In genomic region chr5:16970260-16970659, GRCh38 we compare ENCODE assay signal across 18 cellular contexts. TPM values are rescaled to one million over a fixed set of nuclear protein-coding genes. Genes with fewer than 3 reads are reported as not detected.
"Had no signal": no experiment of that assay in that cellular context is flagged by ENCODE, and none has a peak within 500 bp of the region (broad histone marks: within the 10 kb centered on the region; RNA-seq: fewer than 3 reads in every experiment).

No MANE protein-coding gene starts in this region.

- DNase-seq: activated CD4-positive, alpha-beta T cell treated with anti-CD3 and anti-CD28 coated beads, Interleukin-2, amount 10 ng/mL, durations not matched to agents 7 days and 5 days; activated CD8-positive, alpha-beta T cell treated with anti-CD3 and anti-CD28 coated beads, Interleukin-2, amount 10 ng/mL, durations not matched to agents 7 days and 5 days; activated naive CD4-positive, alpha-beta T cell treated with anti-CD3 and anti-CD28 coated beads for 36 hours; activated T-cell treated with anti-CD3 and anti-CD28 coated beads, Interleukin-2, amount 50 U/mL, for 24 hours; body of pancreas; caudate nucleus; effector memory CD8-positive, alpha-beta T cell; kidney glomerular epithelial cell; left ventricle myocardium inferior; naive thymus-derived CD8-positive, alpha-beta T cell; stimulated activated naive B cell treated with anti-CD40 and anti-IgM and Interleukin-4, amounts not matched to agents 10 μg/mL and 1 μg/mL and 100 μg/mL, for 72 hours; T1000 had no signal

- H3K27me3 ChIP-seq: body of pancreas, hepatocyte had no signal

- H3K27ac ChIP-seq: body of pancreas, epithelial cell of prostate, hepatocyte, left ventricle myocardium inferior, parathyroid adenoma, thoracic aorta had no signal

- H3K9me3 ChIP-seq: body of pancreas, left ventricle myocardium inferior, thoracic aorta had no signal

- H3K36me3 Mint-ChIP-seq: naive thymus-derived CD8-positive, alpha-beta T cell; stimulated activated naive B cell treated with anti-CD40 and anti-IgM and Interleukin-4, amounts not matched to agents 10 μg/mL and 1 μg/mL and 100 μg/mL, for 72 hours had no signal

- H3K4me3 Mint-ChIP-seq: activated CD4-positive, alpha-beta T cell treated with anti-CD3 and anti-CD28 coated beads, Interleukin-2, amount 10 ng/mL, durations not matched to agents 7 days and 5 days; activated CD8-positive, alpha-beta T cell treated with anti-CD3 and anti-CD28 coated beads, Interleukin-2, amount 10 ng/mL, durations not matched to agents 7 days and 5 days; activated naive CD4-positive, alpha-beta T cell treated with anti-CD3 and anti-CD28 coated beads for 36 hours; activated T-cell treated with anti-CD3 and anti-CD28 coated beads, Interleukin-2, amount 50 U/mL, for 24 hours; effector memory CD8-positive, alpha-beta T cell; naive thymus-derived CD8-positive, alpha-beta T cell; stimulated activated naive B cell treated with anti-CD40 and anti-IgM and Interleukin-4, amounts not matched to agents 10 μg/mL and 1 μg/mL and 100 μg/mL, for 72 hours had no signal

- H3K4me1 ChIP-seq: body of pancreas, left ventricle myocardium inferior, parathyroid adenoma had no signal

- ATAC-seq: activated CD8-positive, alpha-beta T cell treated with anti-CD3 and anti-CD28 coated beads, Interleukin-2, amount 10 ng/mL, durations not matched to agents 7 days and 5 days; body of pancreas; effector memory CD8-positive, alpha-beta T cell; naive thymus-derived CD8-positive, alpha-beta T cell; stimulated activated naive B cell treated with anti-CD40 and anti-IgM and Interleukin-4, amounts not matched to agents 10 μg/mL and 1 μg/mL and 100 μg/mL, for 72 hours had no signal

- H3K9ac ChIP-seq: parathyroid adenoma had no signal

- H3K79me2 ChIP-seq: hepatocyte, parathyroid adenoma had no signal

- H3K4me2 ChIP-seq: hepatocyte had no signal

- H3K9me3 Mint-ChIP-seq: activated CD4-positive, alpha-beta T cell treated with anti-CD3 and anti-CD28 coated beads, Interleukin-2, amount 10 ng/mL, durations not matched to agents 7 days and 5 days; activated naive CD4-positive, alpha-beta T cell treated with anti-CD3 and anti-CD28 coated beads for 36 hours; activated T-cell treated with anti-CD3 and anti-CD28 coated beads, Interleukin-2, amount 50 U/mL, for 24 hours; activated T-helper 2 cell treated with anti-CD3 and anti-CD28 coated beads, Interferon-gamma antibody, Interleukin-2, Interleukin-4, amounts not matched to agents 10 μg/mL and 5 μg/mL and 100 μg/mL, durations not matched to agents 14 hours and 24 hours and 36 hours; stimulated activated naive B cell treated with anti-CD40 and anti-IgM and Interleukin-4, amounts not matched to agents 10 μg/mL and 1 μg/mL and 100 μg/mL, for 72 hours had no signal

- H3K27ac Mint-ChIP-seq: activated CD4-positive, alpha-beta T cell treated with anti-CD3 and anti-CD28 coated beads, Interleukin-2, amount 10 ng/mL, durations not matched to agents 7 days and 5 days; activated CD8-positive, alpha-beta T cell treated with anti-CD3 and anti-CD28 coated beads, Interleukin-2, amount 10 ng/mL, durations not matched to agents 7 days and 5 days; activated naive CD4-positive, alpha-beta T cell treated with anti-CD3 and anti-CD28 coated beads for 36 hours; activated T-cell treated with anti-CD3 and anti-CD28 coated beads, Interleukin-2, amount 50 U/mL, for 24 hours; activated T-helper 2 cell treated with anti-CD3 and anti-CD28 coated beads, Interferon-gamma antibody, Interleukin-2, Interleukin-4, amounts not matched to agents 10 μg/mL and 5 μg/mL and 100 μg/mL, durations not matched to agents 14 hours and 24 hours and 36 hours; effector memory CD8-positive, alpha-beta T cell; naive thymus-derived CD8-positive, alpha-beta T cell; stimulated activated naive B cell treated with anti-CD40 and anti-IgM and Interleukin-4, amounts not matched to agents 10 μg/mL and 1 μg/mL and 100 μg/mL, for 72 hours had no signal

- H3K4me3 ChIP-seq: body of pancreas, hepatocyte, left ventricle myocardium inferior, thoracic aorta had no signal

- H3K36me3 ChIP-seq: left ventricle myocardium inferior, thoracic aorta had no signal

- H2AFZ ChIP-seq: hepatocyte, parathyroid adenoma had no signal

- H3K27me3 Mint-ChIP-seq: activated CD4-positive, alpha-beta T cell treated with anti-CD3 and anti-CD28 coated beads, Interleukin-2, amount 10 ng/mL, durations not matched to agents 7 days and 5 days; activated T-cell treated with anti-CD3 and anti-CD28 coated beads, Interleukin-2, amount 50 U/mL, for 24 hours; effector memory CD8-positive, alpha-beta T cell; stimulated activated naive B cell treated with anti-CD40 and anti-IgM and Interleukin-4, amounts not matched to agents 10 μg/mL and 1 μg/mL and 100 μg/mL, for 72 hours had no signal

- H3K4me1 Mint-ChIP-seq: activated CD4-positive, alpha-beta T cell treated with anti-CD3 and anti-CD28 coated beads, Interleukin-2, amount 10 ng/mL, durations not matched to agents 7 days and 5 days; naive thymus-derived CD8-positive, alpha-beta T cell; stimulated activated naive B cell treated with anti-CD40 and anti-IgM and Interleukin-4, amounts not matched to agents 10 μg/mL and 1 μg/mL and 100 μg/mL, for 72 hours had no signal

RNA-seq across cellular contexts. Expression of gene MYO10, which starts 34.2 kb away (rescaled TPM):
- total RNA-seq: activated CD8-positive, alpha-beta T cell treated with anti-CD3 and anti-CD28 coated beads, Interleukin-2, amount 10 ng/mL, durations not matched to agents 7 days and 5 days; naive thymus-derived CD8-positive, alpha-beta T cell; T-helper 1 cell treated with Interleukin-12 subunit alpha and Interleukin-12 subunit beta and Interleukin-4 antibody, amounts not matched to agents 30 ng/mL and 1 ng/mL, for 36 hours had no signal
